In the genomic region with DNA sequence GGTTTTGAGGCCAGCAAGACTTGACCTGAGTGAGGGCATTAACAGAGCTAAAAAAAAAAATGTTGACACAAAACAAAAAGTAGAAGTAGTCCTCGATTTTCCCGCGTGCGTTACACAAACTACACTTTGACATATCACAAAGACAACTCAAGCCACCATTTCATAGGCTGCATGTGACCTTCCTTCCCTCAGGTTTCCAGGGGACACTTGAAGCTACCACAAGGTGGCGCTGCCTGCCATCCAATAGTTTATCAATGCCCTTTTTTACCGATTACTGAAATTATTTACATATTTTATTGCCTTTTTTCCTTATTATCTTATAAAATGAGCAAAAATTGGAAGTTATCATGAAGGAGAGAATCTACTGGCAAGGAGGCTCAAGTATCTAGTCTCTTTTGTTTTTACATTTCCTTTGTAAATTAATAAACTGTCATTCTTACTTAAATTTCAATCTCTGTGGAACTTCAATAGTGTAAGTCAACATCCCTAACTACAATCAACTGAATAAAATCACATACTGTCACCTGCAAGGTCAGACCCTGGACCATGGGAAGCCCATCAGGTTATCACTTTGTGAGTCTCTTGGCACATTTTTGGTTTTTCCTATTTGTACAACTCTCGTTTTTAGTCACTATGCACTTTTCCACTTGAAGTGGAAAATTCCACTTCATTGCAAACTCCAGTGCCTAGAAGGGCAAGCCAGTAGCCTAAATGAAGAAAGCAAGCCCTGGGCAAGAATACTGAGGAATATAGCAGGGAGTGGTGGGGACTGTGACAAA, we compare ENCODE assay signal across 8 cellular contexts.
DNase-seq lines count a peak whose midpoint lies in the region; ATAC-seq and TF ChIP-seq lines count a peak whose summit lies in the region.

No MANE protein-coding gene starts in this region.

- H3K27ac ChIP-seq in CD4-positive, CD25-positive, alpha-beta regulatory T cell (ENCODE audit: insufficient read depth, low read length, poor library complexity, severe bottlenecking) = peak overlapping the region; percentile 7
- no peak overlapping the region for H3K27ac ChIP-seq in left ventricle myocardium inferior (replicated peaks)

- H3K36me3 Mint-ChIP-seq in CD4-positive, CD25-positive, alpha-beta regulatory T cell = no peaks in the 10 kb centered on the region

- DNase-seq in CD4-positive, CD25-positive, alpha-beta regulatory T cell = peak; percentile 65 to 84 (median 76)
- peak; percentile 65 for DNase-seq in NCI-H1105 treated with DMSO at 0.1 percent for 48 hours (lab: John Stamatoyannopoulos, UW)
- peak; percentile 49 to 78 (median 64) for DNase-seq in T-helper 1 cell
- DNase-seq in adipocyte (ENCODE audit: low read depth) = peak; percentile 90
- DNase-seq in left ventricle myocardium inferior = peak; percentile 54
- peak; percentile 13 for DNase-seq in skeletal muscle cell (ENCODE audit: low read depth)
- no peak for DNase-seq in mesenteric fat pad (ENCODE audit: low spot score)

- H3K27ac Mint-ChIP-seq in CD4-positive, CD25-positive, alpha-beta regulatory T cell = peak overlapping the region; percentile 5 to 41 (median 28)

- TF ChIP-seq CTCF in left ventricle myocardium inferior (IDR thresholded peaks at IDR 0.05; ENCODE audit: borderline replicate concordance) = peak; percentile 95

- intact Hi-C loops in left ventricle myocardium inferior (cut with micrococcal nuclease) = loop anchor here (5.0 kb wide), 1 partner anchor 98 kb away; no protein-coding TSS in a partner anchor

- peaks cover 7% of the 10 kb centered on the region for H3K4me1 ChIP-seq in CD4-positive, CD25-positive, alpha-beta regulatory T cell (ENCODE audit: control insufficient read depth, insufficient read depth, low read length, poor library complexity, severe bottlenecking)
- H3K4me1 ChIP-seq in adipocyte (ENCODE audit: control insufficient read depth, insufficient read depth, low read length) (peaks cover 16% of the 10 kb centered on the region), left ventricle myocardium inferior (peaks cover 6% of the 10 kb centered on the region)

- H3K36me3 ChIP-seq in CD4-positive, CD25-positive, alpha-beta regulatory T cell (ENCODE audit: control insufficient read depth, insufficient read depth, low read length) = no peaks in the 10 kb centered on the region
- H3K36me3 ChIP-seq in adipocyte (ENCODE audit: control insufficient read depth, insufficient read depth, low read length, severe bottlenecking) (no peaks in the 10 kb centered on the region), left ventricle myocardium inferior (no peaks in the 10 kb centered on the region)

- no peak overlapping the region for H3K4me3 Mint-ChIP-seq in CD4-positive, CD25-positive, alpha-beta regulatory T cell

- no peaks in the 10 kb centered on the region for H3K27me3 ChIP-seq in CD4-positive, CD25-positive, alpha-beta regulatory T cell (ENCODE audit: control insufficient read depth, insufficient read depth, low read length)
- no peaks in the 10 kb centered on the region for H3K27me3 ChIP-seq in adipocyte (replicated peaks; ENCODE audit: control insufficient read depth, insufficient read depth, low read length)
- no peaks in the 10 kb centered on the region for H3K27me3 ChIP-seq in left ventricle myocardium inferior (ENCODE audit: low read depth)

- peaks cover 3 to 18% (median 12%) of the 10 kb centered on the region in 4 donors for H3K4me1 Mint-ChIP-seq in CD4-positive, CD25-positive, alpha-beta regulatory T cell

- no peaks in the 10 kb centered on the region for H3K27me3 Mint-ChIP-seq in CD4-positive, CD25-positive, alpha-beta regulatory T cell

- H3K4me3 ChIP-seq in CD4-positive, CD25-positive, alpha-beta regulatory T cell (ENCODE audit: low read depth, low read length) = no peak overlapping the region
- H3K4me3 ChIP-seq in adipocyte (ENCODE audit: low read length) = no peak overlapping the region
- H3K4me3 ChIP-seq in left ventricle myocardium inferior = no peak overlapping the region
- no peak overlapping the region for H3K4me3 ChIP-seq in skeletal muscle cell (ENCODE audit: low read depth, low read length)

- peak; percentile 46 to 48 for ATAC-seq in CD4-positive, CD25-positive, alpha-beta regulatory T cell (ENCODE audit: low read depth in 2 of 2)
- peak; percentile 41 for ATAC-seq in GM21423 (IDR thresholded peaks at IDR 0.05; ENCODE audit: unreplicated experiment)

- no peak overlapping the region for H3K9ac ChIP-seq in adipocyte (ENCODE audit: low read length)

- no peaks in the 10 kb centered on the region for H3K9me3 ChIP-seq in CD4-positive, CD25-positive, alpha-beta regulatory T cell (ENCODE audit: control insufficient read depth in 2 of 2, low read length in 2 of 2)
- H3K9me3 ChIP-seq in adipocyte (ENCODE audit: control insufficient read depth, low read length) (no peaks in the 10 kb centered on the region), left ventricle myocardium inferior (replicated peaks) (no peaks in the 10 kb centered on the region)

- H3K9me3 Mint-ChIP-seq in CD4-positive, CD25-positive, alpha-beta regulatory T cell = no peaks in the 10 kb centered on the region
